Comparison of ENCODE assay signal across 8 cellular contexts in the genomic region with DNA sequence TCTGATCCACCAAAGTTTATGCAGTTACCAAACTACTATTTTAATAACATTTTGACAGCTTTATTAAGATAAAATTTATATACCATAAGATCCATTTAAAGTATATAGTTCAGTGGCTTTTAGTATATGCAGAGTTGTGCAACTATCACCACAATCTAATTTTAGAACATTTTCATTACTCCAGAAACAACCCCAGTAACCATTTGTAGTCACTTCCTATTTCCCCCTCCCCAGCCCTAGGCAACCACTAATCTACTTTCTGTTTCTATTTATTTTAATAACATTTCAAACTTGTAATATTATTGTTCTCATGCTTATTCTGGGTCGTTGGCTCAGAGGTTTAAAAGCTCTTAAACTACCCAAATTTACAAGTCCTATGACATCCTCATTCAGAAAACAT. TPM values are rescaled to one million over a fixed set of nuclear protein-coding genes. Genes with fewer than 3 reads are reported as not detected.
DNase-seq lines count a peak whose midpoint lies in the region; ATAC-seq, FAIRE-seq and TF ChIP-seq lines count a peak whose summit lies in the region.

No MANE protein-coding gene starts in this region.

- peak; percentile 80 for DNase-seq in MV-4-11 (lab: John Stamatoyannopoulos, UW)
- DNase-seq in left kidney (ENCODE audit: low read depth, low spot score) = peak; percentile 3
- DNase-seq in type B pancreatic cell (ENCODE audit: extremely low spot score, unreplicated experiment) = no peak
- no peak for DNase-seq in H54 (ENCODE audit: insufficient read length, low spot score)
- DNase-seq in Right ventricle myocardium inferior (ENCODE audit: missing footprints) = no peak
- DNase-seq in activated naive CD4-positive, alpha-beta T cell treated with anti-CD3 and anti-CD28 coated beads, Interleukin-2, amount 50 U/mL, for 16 hours = no peak

- no peak for TF ChIP-seq CTCF in type B pancreatic cell (conservative IDR thresholded peaks at IDR 0.05)

- FAIRE-seq in H54 (lab: Jason Lieb, UNC) = no peak

- no peak overlapping the region for H3K27ac Mint-ChIP-seq in type B pancreatic cell

- peaks cover 8% of the 10 kb centered on the region for H3K36me3 Mint-ChIP-seq in type B pancreatic cell

- peak; percentile 61 for ATAC-seq in GM18519 (IDR thresholded peaks at IDR 0.05; ENCODE audit: low FRiP score, unreplicated experiment)
- peak; percentile 74 for ATAC-seq in HG02588 (IDR thresholded peaks at IDR 0.05; ENCODE audit: unreplicated experiment)
- no peak for ATAC-seq in Right ventricle myocardium inferior

- intact Hi-C loops in Right ventricle myocardium inferior (cut with DNase I) = no loop called here

- H3K4me3 Mint-ChIP-seq in type B pancreatic cell = no peak overlapping the region

- H3K9me3 Mint-ChIP-seq in type B pancreatic cell = peaks cover 4% of the 10 kb centered on the region

- no peak for TF ChIP-seq POLR2A in H54 (IDR thresholded peaks at IDR 0.05; ENCODE audit: low read depth, low read length)

- H3K27me3 Mint-ChIP-seq in type B pancreatic cell = no peaks in the 10 kb centered on the region

- H3K4me1 Mint-ChIP-seq in type B pancreatic cell (ENCODE audit: unreplicated experiment) = no peaks in the 10 kb centered on the region

RNA-seq across cellular contexts. Expression of gene XIAP, which starts 18.3 kb away (rescaled TPM):
- total RNA-seq in type B pancreatic cell (ENCODE audit: low replicate concordance) (34.4 and 37.3 TPM in 2 replicates), Right ventricle myocardium inferior (21.4 TPM)

Comparison
In these comparisons a context has a peak if more than half of its experiments do, and no peak if none do; other contexts are left out.
1. DNase-seq: peak in MV-4-11 (single experiment) and left kidney (single experiment); none in type B pancreatic cell (single experiment), H54 (single experiment), Right ventricle myocardium inferior (single experiment) and activated naive CD4-positive, alpha-beta T cell treated with anti-CD3 and anti-CD28 coated beads, Interleukin-2, amount 50 U/mL, for 16 hours (single experiment).